Comparison of ENCODE assay signal across 15 cellular contexts in the genomic region with DNA sequence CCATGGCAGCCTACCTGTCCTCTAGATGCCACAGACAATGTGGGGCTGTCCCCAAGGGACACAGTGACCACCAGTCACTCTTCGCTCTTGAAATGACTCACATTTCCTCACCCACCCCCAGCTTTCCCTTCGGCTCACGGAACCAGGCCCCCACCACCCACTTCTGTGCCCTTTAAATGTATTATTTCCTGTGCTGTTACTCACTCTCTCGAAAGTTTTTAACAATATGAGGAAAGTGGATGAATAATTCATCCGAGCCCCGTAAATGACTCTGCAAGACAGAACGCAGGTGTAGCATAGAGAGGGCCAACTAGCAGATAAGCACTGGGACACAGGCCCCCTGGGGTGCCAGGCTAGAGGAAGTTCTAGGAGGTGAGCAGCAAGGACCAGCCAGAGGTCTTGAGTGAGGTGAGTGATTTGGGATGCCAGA.
DNase-seq lines count a peak whose midpoint lies in the region; ATAC-seq, FAIRE-seq and TF ChIP-seq lines count a peak whose summit lies in the region.
"Had no signal": no experiment of that assay in that cellular context is flagged by ENCODE, and none has a peak within 500 bp of the region (broad histone marks: within the 10 kb centered on the region; RNA-seq: fewer than 3 reads in every experiment).

No MANE protein-coding gene starts in this region.

- TF ChIP-seq POLR2A in GM12892 (IDR thresholded peaks at IDR 0.05; ENCODE audit: low read depth, low read length) = no peak

- ATAC-seq in GM21360 (IDR thresholded peaks at IDR 0.05; ENCODE audit: unreplicated experiment) = no peak
- ATAC-seq: A549 had no signal

- no peaks in the 10 kb centered on the region for H3K36me3 Mint-ChIP-seq in stimulated activated naive CD8-positive, alpha-beta T cell treated with anti-CD3 and anti-CD28 coated beads, Interleukin-15, Interleukin-2, amounts not matched to agents 100 ng/mL and 50 ng/mL, for 24 hours (ENCODE audit: low read depth)
- H3K36me3 Mint-ChIP-seq: immature natural killer cell had no signal

- H3K4me3 Mint-ChIP-seq in stimulated activated naive CD8-positive, alpha-beta T cell treated with anti-CD3 and anti-CD28 coated beads, Interleukin-15, Interleukin-2, amounts not matched to agents 100 ng/mL and 50 ng/mL, for 24 hours = peak overlapping the region; percentile 66
- H3K4me3 Mint-ChIP-seq: central memory CD8-positive, alpha-beta T cell; immature natural killer cell had no signal

- H3K27me3 Mint-ChIP-seq in stimulated activated naive CD8-positive, alpha-beta T cell treated with anti-CD3 and anti-CD28 coated beads, Interleukin-15, Interleukin-2, amounts not matched to agents 100 ng/mL and 50 ng/mL, for 24 hours = no peaks in the 10 kb centered on the region
- H3K27me3 Mint-ChIP-seq: central memory CD8-positive, alpha-beta T cell had no signal

- peak; percentile 6 for DNase-seq in activated gamma-delta T cell treated with Interleukin-2 at 50 U/mL for 16 hours
- no peak for DNase-seq in activated gamma-delta T cell (lab: John Stamatoyannopoulos, UW)
- DNase-seq in activated T-cell treated with anti-CD3 and anti-CD28 coated beads for 24 hours (ENCODE audit: low read depth) = peak; percentile 64
- peak; percentile 45 for DNase-seq in stimulated activated CD4-positive, alpha-beta T cell treated with anti-CD3 and anti-CD28 coated beads, Interleukin-12 subunit alpha, Interleukin-12 subunit beta, amount 100 ng/mL, for 4 hours
- no peak for DNase-seq in GM12892 (ENCODE audit: insufficient read length)
- DNase-seq in urothelium cell line (ENCODE audit: low spot score) = no peak
- DNase-seq: GM23248, Karpas-422, NCI-H2171, T1000 had no signal

- H3K9me3 Mint-ChIP-seq in stimulated activated naive CD8-positive, alpha-beta T cell treated with anti-CD3 and anti-CD28 coated beads, Interleukin-15, Interleukin-2, amounts not matched to agents 100 ng/mL and 50 ng/mL, for 24 hours = no peaks in the 10 kb centered on the region
- H3K9me3 Mint-ChIP-seq: central memory CD8-positive, alpha-beta T cell; immature natural killer cell had no signal

- peak overlapping the region; percentile 89 for H3K27ac Mint-ChIP-seq in stimulated activated naive CD8-positive, alpha-beta T cell treated with anti-CD3 and anti-CD28 coated beads, Interleukin-15, Interleukin-2, amounts not matched to agents 100 ng/mL and 50 ng/mL, for 24 hours

- H3K4me1 Mint-ChIP-seq in stimulated activated naive CD8-positive, alpha-beta T cell treated with anti-CD3 and anti-CD28 coated beads, Interleukin-15, Interleukin-2, amounts not matched to agents 100 ng/mL and 50 ng/mL, for 24 hours (ENCODE audit: low read depth) = peaks cover 41% of the 10 kb centered on the region

- FAIRE-seq in GM12892 (lab: Jason Lieb, UNC) (no peak), urothelium cell line (lab: Jason Lieb, UNC) (no peak)
- FAIRE-seq: A549 had no signal

Comparison
In these comparisons a context has a peak if more than half of its experiments do, and no peak if none do; other contexts are left out.
1. DNase-seq: peak in activated gamma-delta T cell treated with Interleukin-2 at 50 U/mL for 16 hours (single experiment), activated T-cell treated with anti-CD3 and anti-CD28 coated beads for 24 hours (single experiment) and stimulated activated CD4-positive, alpha-beta T cell treated with anti-CD3 and anti-CD28 coated beads, Interleukin-12 subunit alpha, Interleukin-12 subunit beta, amount 100 ng/mL, for 4 hours (single experiment); none in activated gamma-delta T cell (single experiment), GM12892 (single experiment) and urothelium cell line (single experiment).